25 cellular contexts compared by ENCODE assay signal in genomic region chr10:64089648-64090047, GRCh38.
"Had no signal": no experiment of that assay in that cellular context is flagged by ENCODE, and none has a peak within 500 bp of the region (broad histone marks: within the 10 kb centered on the region; RNA-seq: fewer than 3 reads in every experiment).

No MANE protein-coding gene starts in this region.

- H3K4me1 ChIP-seq: esophagus muscularis mucosa, foreskin keratinocyte, gastroesophageal sphincter, heart left ventricle, left lung, lower lobe of right lung had no signal

- H3K36me3 ChIP-seq: esophagus muscularis mucosa, gastroesophageal sphincter, heart left ventricle, left lung, lower lobe of right lung had no signal

- H3K79me2 ChIP-seq: hepatocyte had no signal

- ATAC-seq: foreskin keratinocyte, gastroesophageal sphincter, heart left ventricle, left colon, left lung, left ventricle myocardium superior, lower lobe of right lung, mucosa of descending colon had no signal

- DNase-seq: dermis blood vessel endothelial cell; dorsolateral prefrontal cortex; effector CD4-positive, alpha-beta T cell; effector memory CD4-positive, alpha-beta T cell; foreskin keratinocyte; heart left ventricle; hypothalamus; immature natural killer cell; islet precursor cell; kidney; kidney glomerular epithelial cell; left colon; left lung; left ventricle myocardium superior; lower lobe of right lung; mesenchymal stem cell; mucosa of descending colon; naive B cell had no signal

- H3K27me3 ChIP-seq: dorsolateral prefrontal cortex, esophagus muscularis mucosa, foreskin keratinocyte, gastroesophageal sphincter, heart left ventricle, hepatocyte, left lung had no signal

- H3K9me3 ChIP-seq: esophagus muscularis mucosa, gastroesophageal sphincter, heart left ventricle, left lung, lower lobe of right lung, mucosa of descending colon had no signal

- H3K4me3 ChIP-seq: coronary artery, dorsolateral prefrontal cortex, esophagus muscularis mucosa, gastroesophageal sphincter, heart left ventricle, hepatocyte, left lung, lower lobe of right lung, mucosa of descending colon had no signal

- FAIRE-seq: colon, endothelial cell of umbilical vein, frontal cortex, kidney had no signal

- H2AFZ ChIP-seq: hepatocyte had no signal

- H3K4me2 ChIP-seq: hepatocyte had no signal

- H3K27ac ChIP-seq: coronary artery, dorsolateral prefrontal cortex, esophagus muscularis mucosa, foreskin keratinocyte, gastroesophageal sphincter, heart left ventricle, hepatocyte, left lung, lower lobe of right lung had no signal
